Comparison of ENCODE assay signal across 3 cellular contexts in genomic region chr5:151673421-151673820, GRCh38.
TF ChIP-seq lines count a peak whose summit lies in the region.

No MANE protein-coding gene starts in this region.

TF ChIP-seq in SK-N-SH, 30 proteins besides CTCF, POLR2A, EP300 and RAD21 (continued from another document):
- TF ChIP-seq PBX3 (IDR thresholded peaks at IDR 0.05) (no peak), FOXJ3 (CRISPR knock-in tag; IDR thresholded peaks at IDR 0.05) (no peak), CHD2 (IDR thresholded peaks at IDR 0.05; ENCODE audit: low read length, partially characterized antibody) (no peak), SMC3 (IDR thresholded peaks at IDR 0.05; ENCODE audit: low read depth, low read length) (no peak), ZBTB33 (IDR thresholded peaks at IDR 0.05; ENCODE audit: borderline replicate concordance, low read depth) (no peak), NRF1 (IDR thresholded peaks at IDR 0.05; ENCODE audit: low read depth, low read length) (no peak), FOSL2 (IDR thresholded peaks at IDR 0.05; ENCODE audit: borderline replicate concordance, low read depth) (no peak), ELF1 (IDR thresholded peaks at IDR 0.05) (no peak), USF2 (IDR thresholded peaks at IDR 0.05; ENCODE audit: borderline replicate concordance, low read depth, low read length) (no peak), IRF3 (IDR thresholded peaks at IDR 0.05; ENCODE audit: low read depth, low read length) (no peak), RFX5 (IDR thresholded peaks at IDR 0.05; ENCODE audit: low read length) (no peak), POLR2AphosphoS5 (IDR thresholded peaks at IDR 0.05; ENCODE audit: low read depth, low read length) (no peak), RCOR1 (IDR thresholded peaks at IDR 0.05; ENCODE audit: low read length) (no peak), GATA2 (CRISPR knock-in tag; IDR thresholded peaks at IDR 0.05) (no peak), JUND (IDR thresholded peaks at IDR 0.05) (no peak)

TF ChIP-seq in SK-N-SH treated with all-trans-retinoic acid at 6 μM for 48 hours, 23 proteins besides CTCF, POLR2A, EP300 and RAD21 (continued from another document):
- TF ChIP-seq POU6F1 (CRISPR knock-in tag; IDR thresholded peaks at IDR 0.05; ENCODE audit: borderline replicate concordance, low read depth), result no peak
- TF ChIP-seq RARB (CRISPR knock-in tag; IDR thresholded peaks at IDR 0.05), result no peak
- no peak for TF ChIP-seq PATZ1 (CRISPR knock-in tag; IDR thresholded peaks at IDR 0.05; ENCODE audit: borderline replicate concordance)
- TF ChIP-seq BACH2 (CRISPR knock-in tag; IDR thresholded peaks at IDR 0.05; ENCODE audit: borderline replicate concordance), result no peak
- no peak for TF ChIP-seq CSRNP3 (CRISPR knock-in tag; IDR thresholded peaks at IDR 0.05)
TF ChIP-seq in SK-N-SH treated with all-trans-retinoic acid at 6 μM for 48 hours: peak in this region for 0.

TF ChIP-seq in endothelial cell of umbilical vein, 7 proteins besides CTCF, POLR2A, EP300 and RAD21 (continued from another document):
- no peak for TF ChIP-seq MAX (IDR thresholded peaks at IDR 0.05; ENCODE audit: insufficient read depth, insufficient read length)
- TF ChIP-seq FOS (IDR thresholded peaks at IDR 0.05; ENCODE audit: borderline replicate concordance, insufficient read depth, low read length), result no peak
- TF ChIP-seq POLR2AphosphoS5 (IDR thresholded peaks at IDR 0.05; ENCODE audit: insufficient read depth, low read depth, low read length), result no peak
- TF ChIP-seq EZH2 (IDR thresholded peaks at IDR 0.05; ENCODE audit: borderline replicate concordance, low read depth, low read length, severe bottlenecking), result no peak
- no peak for TF ChIP-seq JUN (IDR thresholded peaks at IDR 0.05; ENCODE audit: borderline replicate concordance, insufficient read depth, insufficient read length, low read depth)
- TF ChIP-seq MYC (IDR thresholded peaks at IDR 0.05; ENCODE audit: low read depth, low read length), result no peak
TF ChIP-seq in endothelial cell of umbilical vein: peak in this region for 0.
